Comparison of ENCODE assay signal across 1 cellular context in genomic region chr1:211676106-211676583, GRCh38.
TF ChIP-seq lines count a peak whose summit lies in the region.

No MANE protein-coding gene starts in this region.

TF ChIP-seq in GM23338, 12 proteins besides CTCF, POLR2A, EP300 and RAD21 (continued from another document):
- TF ChIP-seq, protein P1, sequence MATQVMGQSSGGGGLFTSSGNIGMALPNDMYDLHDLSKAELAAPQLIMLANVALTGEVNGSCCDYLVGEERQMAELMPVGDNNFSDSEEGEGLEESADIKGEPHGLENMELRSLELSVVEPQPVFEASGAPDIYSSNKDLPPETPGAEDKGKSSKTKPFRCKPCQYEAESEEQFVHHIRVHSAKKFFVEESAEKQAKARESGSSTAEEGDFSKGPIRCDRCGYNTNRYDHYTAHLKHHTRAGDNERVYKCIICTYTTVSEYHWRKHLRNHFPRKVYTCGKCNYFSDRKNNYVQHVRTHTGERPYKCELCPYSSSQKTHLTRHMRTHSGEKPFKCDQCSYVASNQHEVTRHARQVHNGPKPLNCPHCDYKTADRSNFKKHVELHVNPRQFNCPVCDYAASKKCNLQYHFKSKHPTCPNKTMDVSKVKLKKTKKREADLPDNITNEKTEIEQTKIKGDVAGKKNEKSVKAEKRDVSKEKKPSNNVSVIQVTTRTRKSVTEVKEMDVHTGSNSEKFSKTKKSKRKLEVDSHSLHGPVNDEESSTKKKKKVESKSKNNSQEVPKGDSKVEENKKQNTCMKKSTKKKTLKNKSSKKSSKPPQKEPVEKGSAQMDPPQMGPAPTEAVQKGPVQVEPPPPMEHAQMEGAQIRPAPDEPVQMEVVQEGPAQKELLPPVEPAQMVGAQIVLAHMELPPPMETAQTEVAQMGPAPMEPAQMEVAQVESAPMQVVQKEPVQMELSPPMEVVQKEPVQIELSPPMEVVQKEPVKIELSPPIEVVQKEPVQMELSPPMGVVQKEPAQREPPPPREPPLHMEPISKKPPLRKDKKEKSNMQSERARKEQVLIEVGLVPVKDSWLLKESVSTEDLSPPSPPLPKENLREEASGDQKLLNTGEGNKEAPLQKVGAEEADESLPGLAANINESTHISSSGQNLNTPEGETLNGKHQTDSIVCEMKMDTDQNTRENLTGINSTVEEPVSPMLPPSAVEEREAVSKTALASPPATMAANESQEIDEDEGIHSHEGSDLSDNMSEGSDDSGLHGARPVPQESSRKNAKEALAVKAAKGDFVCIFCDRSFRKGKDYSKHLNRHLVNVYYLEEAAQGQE (IDR thresholded peaks at IDR 0.05; ENCODE audit: unreplicated experiment), result no peak
- no peak for TF ChIP-seq JUNB (IDR thresholded peaks at IDR 0.05; ENCODE audit: unreplicated experiment)
- TF ChIP-seq POLR2AphosphoS5 (IDR thresholded peaks at IDR 0.05; ENCODE audit: low read depth), result no peak
- TF ChIP-seq STAT1 (IDR thresholded peaks at IDR 0.05; ENCODE audit: unreplicated experiment), result no peak
- TF ChIP-seq EZH2 (IDR thresholded peaks at IDR 0.05; ENCODE audit: low read depth, unreplicated experiment), result no peak
- no peak for TF ChIP-seq NANOG (IDR thresholded peaks at IDR 0.05; ENCODE audit: borderline replicate concordance)
